ENCODE assay signal across 20 cellular contexts in the genomic region with DNA sequence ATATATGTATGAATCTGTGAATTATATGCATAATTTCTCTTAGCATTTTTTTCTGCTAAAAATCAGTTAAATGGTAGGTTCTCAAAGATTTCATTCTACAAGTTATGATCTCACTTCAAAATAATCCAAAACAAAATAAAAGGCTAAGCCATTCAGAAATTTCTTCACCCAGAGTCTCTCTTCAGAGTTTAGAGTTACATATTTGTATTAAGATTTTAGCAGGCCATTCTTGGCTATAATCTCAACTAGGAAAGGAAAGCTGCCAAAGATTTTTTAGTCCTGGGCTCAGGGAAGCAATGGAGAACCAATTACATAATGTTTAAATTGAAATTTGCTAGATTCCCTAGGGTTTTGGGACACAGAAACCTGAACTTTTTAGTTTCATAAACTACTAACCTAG.
DNase-seq lines count a peak whose midpoint lies in the region; ATAC-seq and TF ChIP-seq lines count a peak whose summit lies in the region.
"Had no signal": no experiment of that assay in that cellular context is flagged by ENCODE, and none has a peak within 500 bp of the region (broad histone marks: within the 10 kb centered on the region; RNA-seq: fewer than 3 reads in every experiment).

No MANE protein-coding gene starts in this region.

- H3K9ac ChIP-seq in adipocyte (ENCODE audit: low read length) = no peak overlapping the region
- no peak overlapping the region for H3K9ac ChIP-seq in skeletal muscle satellite cell (ENCODE audit: low read depth, low read length)
- H3K9ac ChIP-seq: BLaER1 treated with 17β-estradiol and CSF1 and Interleukin-3, amounts not matched to agents 10 nM and 100 nM had no signal

- DNase-seq in EL = peak; percentile 26
- DNase-seq in adipocyte (ENCODE audit: low read depth) = peak; percentile 84
- peak; percentile 1 for DNase-seq in fibroblast of gingiva (ENCODE audit: low read depth)
- no peak for DNase-seq in epidermal melanocyte (ENCODE audit: insufficient read length, low spot score)
- DNase-seq in NCI-H1092 treated with DMSO at 0.1 percent for 48 hours (lab: John Stamatoyannopoulos, UW) = no peak
- DNase-seq: CD8-positive, alpha-beta memory T cell; DMS53; HCEC 1CT; Kasumi-1; MM.1S; NCI-H1092; NCI-H2081 treated with DMSO at 0.1 percent for 48 hours; NCI-H510A; NCI-H774; OCI-M1; Right ventricle myocardium superior had no signal

- H3K9me3 ChIP-seq in adipocyte (ENCODE audit: control insufficient read depth, low read length) (no peaks in the 10 kb centered on the region), skeletal muscle satellite cell (replicated peaks; ENCODE audit: low read length) (no peaks in the 10 kb centered on the region)
- H3K9me3 ChIP-seq: BLaER1 treated with 17β-estradiol and CSF1 and Interleukin-3, amounts not matched to agents 10 nM and 100 nM had no signal

- H3K4me1 ChIP-seq in adipocyte (ENCODE audit: control insufficient read depth, insufficient read depth, low read length) (peaks cover 11% of the 10 kb centered on the region), skeletal muscle satellite cell (ENCODE audit: control insufficient read depth, insufficient read depth, low read length) (peaks cover 21% of the 10 kb centered on the region)
- H3K4me1 ChIP-seq: BLaER1 treated with 17β-estradiol and CSF1 and Interleukin-3, amounts not matched to agents 10 nM and 100 nM had no signal

- peak overlapping the region; percentile 28 for H3K4me2 ChIP-seq in skeletal muscle satellite cell (ENCODE audit: low read length)
- H3K4me2 ChIP-seq: BLaER1 treated with 17β-estradiol and CSF1 and Interleukin-3, amounts not matched to agents 10 nM and 100 nM; GM23338 had no signal

- TF ChIP-seq POLR2A in GM18505 (IDR thresholded peaks at IDR 0.05; ENCODE audit: borderline replicate concordance, extremely low read depth, insufficient read depth, insufficient read length) = no peak

- no peaks in the 10 kb centered on the region for H3K36me3 ChIP-seq in adipocyte (ENCODE audit: control insufficient read depth, insufficient read depth, low read length, severe bottlenecking)
- no peaks in the 10 kb centered on the region for H3K36me3 ChIP-seq in skeletal muscle satellite cell (ENCODE audit: insufficient read depth, low read length)
- H3K36me3 ChIP-seq: BLaER1 treated with 17β-estradiol and CSF1 and Interleukin-3, amounts not matched to agents 10 nM and 100 nM had no signal

- H3K27me3 ChIP-seq in adipocyte (replicated peaks; ENCODE audit: control insufficient read depth, insufficient read depth, low read length) = no peaks in the 10 kb centered on the region
- no peaks in the 10 kb centered on the region for H3K27me3 ChIP-seq in skeletal muscle satellite cell (ENCODE audit: control insufficient read depth, insufficient read depth, low read length)
- H3K27me3 ChIP-seq: BLaER1 treated with 17β-estradiol and CSF1 and Interleukin-3, amounts not matched to agents 10 nM and 100 nM had no signal

- H3K4me3 ChIP-seq in adipocyte (ENCODE audit: low read length) (no peak overlapping the region), skeletal muscle satellite cell (ENCODE audit: low read length) (no peak overlapping the region)
- H3K4me3 ChIP-seq: BLaER1 treated with 17β-estradiol and CSF1 and Interleukin-3, amounts not matched to agents 10 nM and 100 nM; GM23338 had no signal

- ATAC-seq in GM18505 (IDR thresholded peaks at IDR 0.05; ENCODE audit: unreplicated experiment) = no peak
- ATAC-seq: GM23338 had no signal

Comparison
In these comparisons a context has a peak if more than half of its experiments do, and no peak if none do; other contexts are left out.
1. DNase-seq: peak in EL (single experiment), adipocyte (single experiment) and fibroblast of gingiva (single experiment); none in epidermal melanocyte (single experiment) and NCI-H1092 treated with DMSO at 0.1 percent for 48 hours (single experiment).